Comparison of ENCODE assay signal across 8 cellular contexts in the genomic region with DNA sequence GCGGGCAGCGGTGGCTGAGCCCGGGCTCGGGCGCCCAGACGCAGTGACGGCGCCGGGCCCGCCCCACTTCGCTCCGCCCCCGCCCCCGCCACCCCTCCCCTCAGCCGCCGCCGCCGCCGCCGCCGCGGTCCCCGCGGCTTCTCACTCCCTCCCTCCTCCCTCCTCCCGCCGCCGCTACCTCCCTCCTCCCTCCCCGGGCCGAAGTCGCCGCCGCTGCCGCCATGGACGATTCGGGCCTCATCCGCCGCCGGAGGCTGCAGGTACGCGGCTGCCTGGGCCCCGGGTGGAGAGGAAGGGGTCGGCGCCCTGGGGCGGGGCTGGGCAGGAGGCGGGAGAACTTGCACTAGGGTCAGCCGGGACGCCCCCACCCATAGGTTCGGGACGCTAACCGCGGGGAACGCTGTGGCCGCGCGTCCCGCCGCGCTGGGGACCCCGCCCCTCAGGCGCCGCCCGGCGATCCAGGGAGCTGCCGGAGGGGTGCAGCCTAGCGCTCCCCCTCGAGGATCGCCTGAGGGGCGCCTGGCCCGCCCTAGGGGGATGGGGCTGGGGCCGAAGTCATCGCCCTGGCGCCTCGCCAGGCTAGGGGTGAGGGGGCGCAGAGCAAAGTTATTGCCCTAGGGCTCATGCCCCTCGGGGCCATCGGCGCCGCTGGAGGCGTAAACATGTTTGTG. TPM values are rescaled to one million over a fixed set of nuclear protein-coding genes. Genes with fewer than 3 reads are reported as not detected.
DNase-seq lines count a peak whose midpoint lies in the region; ATAC-seq, FAIRE-seq and TF ChIP-seq lines count a peak whose summit lies in the region.

No MANE protein-coding gene starts in this region.

- TF ChIP-seq CTCF in Panc1 (IDR thresholded peaks at IDR 0.05) (peak; percentile 10; the same call in 1 of the 2 replicates), brain (conservative IDR thresholded peaks at IDR 0.05) (no peak), HepG2 (CRISPR knock-in tag; IDR thresholded peaks at IDR 0.05) (peak; percentile 20; the same call in 1 of the 2 replicates), CD14-positive monocyte (IDR thresholded peaks at IDR 0.05) (no peak)

- 0 out of 2 replicates have a peak overlapping the region, but pooled peaks have one; percentile 36 for H3K9ac ChIP-seq in HepG2 (ENCODE audit: insufficient read depth, low read depth, low read length)

- peaks cover 49% of the 10 kb centered on the region for H3K4me1 Mint-ChIP-seq in brain
- peaks cover 20% of the 10 kb centered on the region for H3K4me1 Mint-ChIP-seq in CD14-positive monocyte

- ATAC-seq in Panc1 (peak; percentile 46), HepG2 (no peak), HG03139 (IDR thresholded peaks at IDR 0.05; ENCODE audit: unreplicated experiment) (no peak)

- in situ Hi-C loops in Panc1 (cut with HindIII; ENCODE audit: low pct_unique_long_range_greater_than_20kb, low sequenced_read_pairs) = no loop called here
- in situ Hi-C loops in HepG2 (cut with HindIII; ENCODE audit: extremely low pct_ligation_motif_present, low pct_unique_long_range_greater_than_20kb) = no loop called here

- H4K20me1 ChIP-seq in HepG2 (ENCODE audit: insufficient read depth, low read length) = no peaks in the 10 kb centered on the region

- H3K4me2 ChIP-seq in HepG2 (ENCODE audit: low read depth, low read length) = peak overlapping the region; percentile 65

- no peaks in the 10 kb centered on the region for H3K79me2 ChIP-seq in HepG2 (ENCODE audit: insufficient read depth, low read length)

- peak; percentile 42 for DNase-seq in activated naive CD4-positive, alpha-beta T cell treated with Interleukin-2 at 50 U/mL for 16 hours
- DNase-seq in activated naive CD4-positive, alpha-beta T cell (lab: John Stamatoyannopoulos, UW) = no peak
- no peak for DNase-seq in Panc1 (ENCODE audit: low read depth, low spot score)
- DNase-seq in HepG2 (ENCODE audit: low spot score) = no peak
- no peak for DNase-seq in CD14-positive monocyte (ENCODE audit: low spot score)

- peak overlapping the region in 4 of 5 experiments; percentile 80 to 86 (median 82) for H3K4me3 Mint-ChIP-seq in brain
- peak overlapping the region in 1 of 2 donors; percentile 39 for H3K4me3 Mint-ChIP-seq in CD14-positive monocyte

- no peak overlapping the region for H2AFZ ChIP-seq in HepG2 (ENCODE audit: low read length)

- no peak for FAIRE-seq in HepG2 (lab: Jason Lieb, UNC)

- intact Hi-C loops in Panc1 (cut with micrococcal nuclease; ENCODE audit: unreplicated experiment) = no loop called here
- intact Hi-C loops in HepG2 (cut with micrococcal nuclease; ENCODE audit: unreplicated experiment) = no loop called here
- intact Hi-C loops in CD14-positive monocyte (cut with micrococcal nuclease) = no loop called here

- POLR2A ChIA-PET in Panc1 (lab: Charles Lee) = no interaction called here
- POLR2A ChIA-PET in HepG2 (lab: Yijun Ruan, JAX) = no interaction called here

- H3K27ac ChIP-seq in Panc1 (ENCODE audit: low read length) = no peak overlapping the region
- H3K27ac ChIP-seq in HepG2 (ENCODE audit: extremely low read length, insufficient read depth, low read length) = no peak overlapping the region
- no peak overlapping the region for H3K27ac ChIP-seq in urinary bladder (ENCODE audit: low read depth)

- H3K27me3 Mint-ChIP-seq in brain (peaks cover 82% of the 10 kb centered on the region), CD14-positive monocyte (ENCODE audit: low read depth in 3 of 3) (peaks cover 77 to 92% (median 82%) of the 10 kb centered on the region in 3 donors)

- H3K36me3 ChIP-seq in Panc1 (ENCODE audit: control insufficient read depth, insufficient read depth, low read length) (no peaks in the 10 kb centered on the region; the same call in 1 of the 2 replicates), HepG2 (replicated peaks in 1 of 2; ENCODE audit: control insufficient read depth in 1 of 2, insufficient read depth in 2 of 2, low read length in 2 of 2) (no peaks in the 10 kb centered on the region), urinary bladder (ENCODE audit: insufficient read depth) (no peaks in the 10 kb centered on the region)

- under 1% methylated on average over 19 of the region's 79 CpGs for WGBS in HepG2 (ENCODE audit: low lambda C conversion rate)
- 1% methylated on average over 77 of the region's 79 CpGs for WGBS in urinary bladder

- BruUV-seq in Panc1 (replicated peaks; lab: Mats Ljungman, UMichigan) (no TSS peak), HepG2 (replicated peaks; lab: Mats Ljungman, UMichigan) (no TSS peak)

- no peak for TF ChIP-seq EP300 in HepG2 (IDR thresholded peaks at IDR 0.05; ENCODE audit: low read depth in 2 of 2, low read length in 2 of 2)
- no peak for TF ChIP-seq EP300 in HepG2 (CRISPR knock-in tag; IDR thresholded peaks at IDR 0.05; ENCODE audit: borderline replicate concordance)

- H3K36me3 Mint-ChIP-seq in brain = no peaks in the 10 kb centered on the region
- H3K36me3 Mint-ChIP-seq in CD14-positive monocyte = peaks cover 8 to 15% of the 10 kb centered on the region in 2 donors

- TF ChIP-seq POLR2A in HepG2 (IDR thresholded peaks at IDR 0.05; ENCODE audit: insufficient read depth in 1 of 2, low read depth in 2 of 2, low read length in 2 of 2) = no peak

- H3K9me3 Mint-ChIP-seq in brain (peaks cover 0 to 22% (median 3%) of the 10 kb centered on the region in 5 experiments), CD14-positive monocyte (peaks cover 1 to 36% (median 26%) of the 10 kb centered on the region in 7 donors)

- H3K27ac Mint-ChIP-seq in brain (no peak overlapping the region), CD14-positive monocyte (no peak overlapping the region)

- no peaks in the 10 kb centered on the region; the same call in 1 of the 2 replicates for H3K27me3 ChIP-seq in Panc1 (ENCODE audit: control insufficient read depth, insufficient read depth, low read length)
- H3K27me3 ChIP-seq in HepG2 (ENCODE audit: control insufficient read depth in 1 of 2, insufficient read depth in 2 of 2, low read length in 2 of 2) = peaks cover 0 to 30% of the 10 kb centered on the region in 2 experiments; a peak in 2 of 5 replicates

- H3K9me3 ChIP-seq in Panc1 (ENCODE audit: control insufficient read depth, insufficient read depth, low read depth, low read length) = no peaks in the 10 kb centered on the region
- no peaks in the 10 kb centered on the region for H3K9me3 ChIP-seq in HepG2 (ENCODE audit: low read length)

- TF ChIP-seq RAD21 in HepG2 (CRISPR knock-in tag; IDR thresholded peaks at IDR 0.05) = no peak

- H3K4me3 ChIP-seq in Panc1 (ENCODE audit: low read depth in 2 of 2, low read length in 2 of 2) (peak overlapping the region; percentile 47 to 57), HepG2 (replicated peaks in 1 of 3; ENCODE audit: insufficient read depth in 1 of 3, low read depth in 2 of 3, low read length in 3 of 3) (peak overlapping the region; percentile 46 to 79 (median 67); a peak in 5 of 6 replicates), urinary bladder (ENCODE audit: low read depth, low read length) (peak overlapping the region; percentile 37)

- CTCF ChIA-PET in Panc1 (lab: Charles Lee) (no interaction called here), HepG2 (lab: Yijun Ruan, JAX; ENCODE audit: low intra/inter-chr PET ratio, low total read pairs) (no interaction called here)

- H3K4me1 ChIP-seq in Panc1 (ENCODE audit: control insufficient read depth, insufficient read depth, low read length) (peaks cover 4% of the 10 kb centered on the region), HepG2 (ENCODE audit: insufficient read depth, low read length) (peaks cover 55% of the 10 kb centered on the region), urinary bladder (ENCODE audit: insufficient read depth) (no peaks in the 10 kb centered on the region)

RNA-seq across cellular contexts. Expression of a gene that starts 0.5 kb away (rescaled TPM):
- 2.4 TPM for total RNA-seq in Panc1 (2021; ENCODE audit: unreplicated experiment)
- 2.0 TPM for polyA plus RNA-seq in Panc1 (2012; ENCODE audit: insufficient read length)
- 20.0 TPM for polyA plus RNA-seq in brain (ENCODE audit: insufficient read depth, low read depth, low replicate concordance)
- total RNA-seq in HepG2 (2016; rRNA removed; fragmentation: Illumina TruSeq; extraction: Trizol) = 0.27 TPM in 1 of 2 replicates, not detected in the other
- total RNA-seq in HepG2 (2016; cell fraction: cytosol; rRNA removed; fragmentation: Illumina TruSeq; extraction: Trizol; ENCODE audit: low read depth) = not detected in 2 replicates
- 0.17 TPM in 1 of 2 replicates, not detected in the other for total RNA-seq in HepG2 (2016; cell fraction: insoluble cytoplasmic fraction; rRNA removed; fragmentation: Illumina TruSeq; extraction: Trizol)
- total RNA-seq in HepG2 (2016; cell fraction: membrane; rRNA removed; fragmentation: Illumina TruSeq; extraction: Trizol) = not detected in 2 replicates
- total RNA-seq in HepG2 (2016; cell fraction: nucleus; rRNA removed; fragmentation: Illumina TruSeq; extraction: Trizol) = not detected in 2 replicates
- polyA plus RNA-seq in HepG2 (2011; rRNA removed) = 0.35 and 0.48 TPM in 2 replicates
- polyA plus RNA-seq in HepG2 (2011; cell fraction: cytosol; rRNA removed) = 0.52 and 0.71 TPM in 2 replicates
- 0.57 and 0.59 TPM in 2 replicates for polyA plus RNA-seq in HepG2 (2011; cell fraction: nucleus; rRNA removed)
- polyA plus RNA-seq in HepG2 (2012) = 1.1 and 1.8 TPM in 2 replicates
- polyA plus RNA-seq in HepG2 (2016; cell fraction: cytosol; fragmentation: Illumina TruSeq; extraction: Trizol; ENCODE audit: low read depth) = 0.18 TPM in 1 of 2 replicates, not detected in the other
- polyA plus RNA-seq in HepG2 (2016; cell fraction: insoluble cytoplasmic fraction; fragmentation: Illumina TruSeq; extraction: Trizol; ENCODE audit: low read depth) = not detected in 2 replicates
- 0.15 TPM in 1 of 2 replicates, not detected in the other for polyA plus RNA-seq in HepG2 (2016; cell fraction: membrane; fragmentation: Illumina TruSeq; extraction: Trizol; ENCODE audit: low read depth)
- 0.49 TPM in 1 of 2 replicates, not detected in the other for polyA plus RNA-seq in HepG2 (2016; cell fraction: nucleus; fragmentation: Illumina TruSeq; extraction: Trizol; ENCODE audit: insufficient read depth, low read depth)
- polyA minus RNA-seq in HepG2 (2011; rRNA and poly(A)+ RNA removed; ENCODE audit: low replicate concordance) = 0.12 and 0.44 TPM in 2 replicates
- not detected in 2 replicates for polyA minus RNA-seq in HepG2 (2011; cell fraction: cytosol; rRNA and poly(A)+ RNA removed)
- polyA minus RNA-seq in HepG2 (2011; cell fraction: nucleus; rRNA and poly(A)+ RNA removed) = not detected in 2 replicates
- total RNA-seq in urinary bladder = not detected
- polyA plus RNA-seq in urinary bladder = 0.65 TPM
- not detected for polyA plus RNA-seq in CD14-positive monocyte

RNA-seq across cellular contexts. Expression of a gene that starts 4.4 kb away (rescaled TPM):
- 3.1 TPM for total RNA-seq in Panc1 (2021; ENCODE audit: unreplicated experiment)
- 7.5 TPM for polyA plus RNA-seq in Panc1 (2012; ENCODE audit: insufficient read length)
- polyA plus RNA-seq in brain (ENCODE audit: insufficient read depth, low read depth, low replicate concordance) = 33.7 TPM
- total RNA-seq in HepG2 (2016; rRNA removed; fragmentation: Illumina TruSeq; extraction: Trizol) = 0.27 and 0.73 TPM in 2 replicates
- 1.2 and 1.3 TPM in 2 replicates for total RNA-seq in HepG2 (2016; cell fraction: cytosol; rRNA removed; fragmentation: Illumina TruSeq; extraction: Trizol; ENCODE audit: low read depth)
- 1.1 and 1.5 TPM in 2 replicates for total RNA-seq in HepG2 (2016; cell fraction: insoluble cytoplasmic fraction; rRNA removed; fragmentation: Illumina TruSeq; extraction: Trizol)
- 1.4 and 1.8 TPM in 2 replicates for total RNA-seq in HepG2 (2016; cell fraction: membrane; rRNA removed; fragmentation: Illumina TruSeq; extraction: Trizol)
- 1.3 and 1.9 TPM in 2 replicates for total RNA-seq in HepG2 (2016; cell fraction: nucleus; rRNA removed; fragmentation: Illumina TruSeq; extraction: Trizol)
- polyA plus RNA-seq in HepG2 (2011; rRNA removed) = 4.7 and 5.6 TPM in 2 replicates
- 2.8 and 3.5 TPM in 2 replicates for polyA plus RNA-seq in HepG2 (2011; cell fraction: cytosol; rRNA removed)
- polyA plus RNA-seq in HepG2 (2011; cell fraction: nucleus; rRNA removed) = 27.4 and 28.9 TPM in 2 replicates
- polyA plus RNA-seq in HepG2 (2012) = 4.1 and 5.1 TPM in 2 replicates
- polyA plus RNA-seq in HepG2 (2016; cell fraction: cytosol; fragmentation: Illumina TruSeq; extraction: Trizol; ENCODE audit: low read depth) = 3.5 and 3.6 TPM in 2 replicates
- 1.2 and 1.3 TPM in 2 replicates for polyA plus RNA-seq in HepG2 (2016; cell fraction: insoluble cytoplasmic fraction; fragmentation: Illumina TruSeq; extraction: Trizol; ENCODE audit: low read depth)
- polyA plus RNA-seq in HepG2 (2016; cell fraction: membrane; fragmentation: Illumina TruSeq; extraction: Trizol; ENCODE audit: low read depth) = 3.2 and 3.3 TPM in 2 replicates
- polyA plus RNA-seq in HepG2 (2016; cell fraction: nucleus; fragmentation: Illumina TruSeq; extraction: Trizol; ENCODE audit: insufficient read depth, low read depth) = 3.9 and 5.3 TPM in 2 replicates
- 2.4 and 8.0 TPM in 2 replicates for polyA minus RNA-seq in HepG2 (2011; rRNA and poly(A)+ RNA removed; ENCODE audit: low replicate concordance)
- 1.8 and 2.2 TPM in 2 replicates for polyA minus RNA-seq in HepG2 (2011; cell fraction: cytosol; rRNA and poly(A)+ RNA removed)
- polyA minus RNA-seq in HepG2 (2011; cell fraction: nucleus; rRNA and poly(A)+ RNA removed) = 2.4 and 2.7 TPM in 2 replicates
- total RNA-seq in urinary bladder = 0.74 TPM
- 1.1 TPM for polyA plus RNA-seq in urinary bladder
- 1 to 10 TPM in 1 of 2 donors, under 1 TPM in 1; 0.28 to 3.6 TPM for polyA plus RNA-seq in CD14-positive monocyte

RNA-seq across cellular contexts. Expression of a gene that starts 27.5 kb away (rescaled TPM):
- 44.9 TPM for total RNA-seq in Panc1 (2021; ENCODE audit: unreplicated experiment)
- 67.1 TPM for polyA plus RNA-seq in Panc1 (2012; ENCODE audit: insufficient read length)
- 119 TPM for polyA plus RNA-seq in brain (ENCODE audit: insufficient read depth, low read depth, low replicate concordance)
- total RNA-seq in HepG2 (2016; rRNA removed; fragmentation: Illumina TruSeq; extraction: Trizol) = 35.8 and 44.0 TPM in 2 replicates
- 9.6 and 10.1 TPM in 2 replicates for total RNA-seq in HepG2 (2016; cell fraction: cytosol; rRNA removed; fragmentation: Illumina TruSeq; extraction: Trizol; ENCODE audit: low read depth)
- total RNA-seq in HepG2 (2016; cell fraction: insoluble cytoplasmic fraction; rRNA removed; fragmentation: Illumina TruSeq; extraction: Trizol) = 42.1 and 45.3 TPM in 2 replicates
- total RNA-seq in HepG2 (2016; cell fraction: membrane; rRNA removed; fragmentation: Illumina TruSeq; extraction: Trizol) = 6.9 and 12.1 TPM in 2 replicates
- 16.9 and 20.6 TPM in 2 replicates for total RNA-seq in HepG2 (2016; cell fraction: nucleus; rRNA removed; fragmentation: Illumina TruSeq; extraction: Trizol)
- polyA plus RNA-seq in HepG2 (2011; rRNA removed) = 18.4 and 25.1 TPM in 2 replicates
- 29.0 and 49.3 TPM in 2 replicates for polyA plus RNA-seq in HepG2 (2011; cell fraction: cytosol; rRNA removed)
- polyA plus RNA-seq in HepG2 (2011; cell fraction: nucleus; rRNA removed) = 16.5 and 17.7 TPM in 2 replicates
- 14.7 and 18.3 TPM in 2 replicates for polyA plus RNA-seq in HepG2 (2012)
- polyA plus RNA-seq in HepG2 (2016; cell fraction: cytosol; fragmentation: Illumina TruSeq; extraction: Trizol; ENCODE audit: low read depth) = 11.8 and 12.6 TPM in 2 replicates
- 51.0 and 52.7 TPM in 2 replicates for polyA plus RNA-seq in HepG2 (2016; cell fraction: insoluble cytoplasmic fraction; fragmentation: Illumina TruSeq; extraction: Trizol; ENCODE audit: low read depth)
- polyA plus RNA-seq in HepG2 (2016; cell fraction: membrane; fragmentation: Illumina TruSeq; extraction: Trizol; ENCODE audit: low read depth) = 9.0 and 9.3 TPM in 2 replicates
- polyA plus RNA-seq in HepG2 (2016; cell fraction: nucleus; fragmentation: Illumina TruSeq; extraction: Trizol; ENCODE audit: insufficient read depth, low read depth) = 31.7 and 33.2 TPM in 2 replicates
- polyA minus RNA-seq in HepG2 (2011; rRNA and poly(A)+ RNA removed; ENCODE audit: low replicate concordance) = 44.4 and 185 TPM in 2 replicates
- 18.6 and 30.1 TPM in 2 replicates for polyA minus RNA-seq in HepG2 (2011; cell fraction: cytosol; rRNA and poly(A)+ RNA removed)
- polyA minus RNA-seq in HepG2 (2011; cell fraction: nucleus; rRNA and poly(A)+ RNA removed) = 8.7 and 11.3 TPM in 2 replicates
- 9.5 TPM for total RNA-seq in urinary bladder
- 12.8 TPM for polyA plus RNA-seq in urinary bladder
- polyA plus RNA-seq in CD14-positive monocyte = 10 to 100 TPM; 15.2 to 21.5 TPM

RNA-seq across cellular contexts. Expression of a gene that starts 32.0 kb away (rescaled TPM):
- total RNA-seq in Panc1 (2021; ENCODE audit: unreplicated experiment) (24.8 TPM), HepG2 (2016; rRNA removed; fragmentation: Illumina TruSeq; extraction: Trizol) (14.9 and 23.5 TPM in 2 replicates), urinary bladder (not detected)
- polyA plus RNA-seq in Panc1 (2012; ENCODE audit: insufficient read length) = 8.8 TPM
- polyA plus RNA-seq in brain (ENCODE audit: insufficient read depth, low read depth, low replicate concordance) (48.0 TPM), HepG2 (2011; rRNA removed) (4.8 and 5.2 TPM in 2 replicates), urinary bladder (not detected), CD14-positive monocyte (1 to 10 TPM in 1 of 2 donors, not detected in 1; 4.0 TPM)
- total RNA-seq in HepG2 (2016; cell fraction: cytosol; rRNA removed; fragmentation: Illumina TruSeq; extraction: Trizol; ENCODE audit: low read depth) = not detected in 2 replicates
- total RNA-seq in HepG2 (2016; cell fraction: insoluble cytoplasmic fraction; rRNA removed; fragmentation: Illumina TruSeq; extraction: Trizol) = 11.9 and 20.6 TPM in 2 replicates
- 2.6 and 4.1 TPM in 2 replicates for total RNA-seq in HepG2 (2016; cell fraction: membrane; rRNA removed; fragmentation: Illumina TruSeq; extraction: Trizol)
- 1.9 and 3.1 TPM in 2 replicates for total RNA-seq in HepG2 (2016; cell fraction: nucleus; rRNA removed; fragmentation: Illumina TruSeq; extraction: Trizol)
- 1.3 TPM in 1 of 2 replicates, not detected in the other for polyA plus RNA-seq in HepG2 (2011; cell fraction: cytosol; rRNA removed)
- not detected in 2 replicates for polyA plus RNA-seq in HepG2 (2011; cell fraction: nucleus; rRNA removed)
- 2.7 and 6.2 TPM in 2 replicates for polyA plus RNA-seq in HepG2 (2012)
- 2.4 and 2.9 TPM in 2 replicates for polyA plus RNA-seq in HepG2 (2016; cell fraction: cytosol; fragmentation: Illumina TruSeq; extraction: Trizol; ENCODE audit: low read depth)
- 29.9 and 31.8 TPM in 2 replicates for polyA plus RNA-seq in HepG2 (2016; cell fraction: insoluble cytoplasmic fraction; fragmentation: Illumina TruSeq; extraction: Trizol; ENCODE audit: low read depth)
- polyA plus RNA-seq in HepG2 (2016; cell fraction: membrane; fragmentation: Illumina TruSeq; extraction: Trizol; ENCODE audit: low read depth) = 4.8 and 5.8 TPM in 2 replicates
- polyA plus RNA-seq in HepG2 (2016; cell fraction: nucleus; fragmentation: Illumina TruSeq; extraction: Trizol; ENCODE audit: insufficient read depth, low read depth) = 4.4 and 8.0 TPM in 2 replicates
- 1.1 and 55.0 TPM in 2 replicates for polyA minus RNA-seq in HepG2 (2011; rRNA and poly(A)+ RNA removed; ENCODE audit: low replicate concordance)
- not detected in 2 replicates for polyA minus RNA-seq in HepG2 (2011; cell fraction: cytosol; rRNA and poly(A)+ RNA removed)
- polyA minus RNA-seq in HepG2 (2011; cell fraction: nucleus; rRNA and poly(A)+ RNA removed) = not detected in 2 replicates

RNA-seq across cellular contexts. Expression of a gene that starts 32.3 kb away (rescaled TPM):
- 61.0 TPM for total RNA-seq in Panc1 (2021; ENCODE audit: unreplicated experiment)
- 149 TPM for polyA plus RNA-seq in Panc1 (2012; ENCODE audit: insufficient read length)
- 1,078 TPM for polyA plus RNA-seq in brain (ENCODE audit: insufficient read depth, low read depth, low replicate concordance)
- total RNA-seq in HepG2 (2016; rRNA removed; fragmentation: Illumina TruSeq; extraction: Trizol) = 381 and 425 TPM in 2 replicates
- total RNA-seq in HepG2 (2016; cell fraction: cytosol; rRNA removed; fragmentation: Illumina TruSeq; extraction: Trizol; ENCODE audit: low read depth) = 76.3 and 78.7 TPM in 2 replicates
- total RNA-seq in HepG2 (2016; cell fraction: insoluble cytoplasmic fraction; rRNA removed; fragmentation: Illumina TruSeq; extraction: Trizol) = 372 and 392 TPM in 2 replicates
- total RNA-seq in HepG2 (2016; cell fraction: membrane; rRNA removed; fragmentation: Illumina TruSeq; extraction: Trizol) = 80.0 and 92.1 TPM in 2 replicates
- 155 and 156 TPM in 2 replicates for total RNA-seq in HepG2 (2016; cell fraction: nucleus; rRNA removed; fragmentation: Illumina TruSeq; extraction: Trizol)
- 218 and 238 TPM in 2 replicates for polyA plus RNA-seq in HepG2 (2011; rRNA removed)
- polyA plus RNA-seq in HepG2 (2011; cell fraction: cytosol; rRNA removed) = 353 and 456 TPM in 2 replicates
- 218 and 223 TPM in 2 replicates for polyA plus RNA-seq in HepG2 (2011; cell fraction: nucleus; rRNA removed)
- 295 and 301 TPM in 2 replicates for polyA plus RNA-seq in HepG2 (2012)
- polyA plus RNA-seq in HepG2 (2016; cell fraction: cytosol; fragmentation: Illumina TruSeq; extraction: Trizol; ENCODE audit: low read depth) = 101 and 108 TPM in 2 replicates
- polyA plus RNA-seq in HepG2 (2016; cell fraction: insoluble cytoplasmic fraction; fragmentation: Illumina TruSeq; extraction: Trizol; ENCODE audit: low read depth) = 447 and 526 TPM in 2 replicates
- polyA plus RNA-seq in HepG2 (2016; cell fraction: membrane; fragmentation: Illumina TruSeq; extraction: Trizol; ENCODE audit: low read depth) = 92.7 and 94.2 TPM in 2 replicates
- 277 and 282 TPM in 2 replicates for polyA plus RNA-seq in HepG2 (2016; cell fraction: nucleus; fragmentation: Illumina TruSeq; extraction: Trizol; ENCODE audit: insufficient read depth, low read depth)
- polyA minus RNA-seq in HepG2 (2011; rRNA and poly(A)+ RNA removed; ENCODE audit: low replicate concordance) = 319 and 512 TPM in 2 replicates
- polyA minus RNA-seq in HepG2 (2011; cell fraction: cytosol; rRNA and poly(A)+ RNA removed) = 147 and 189 TPM in 2 replicates
- 44.4 and 48.2 TPM in 2 replicates for polyA minus RNA-seq in HepG2 (2011; cell fraction: nucleus; rRNA and poly(A)+ RNA removed)
- 74.2 TPM for total RNA-seq in urinary bladder
- 245 TPM for polyA plus RNA-seq in urinary bladder
- polyA plus RNA-seq in CD14-positive monocyte = 10 to 100 TPM; 46.7 to 71.5 TPM

Comparison
In these comparisons a context has a peak if more than half of its experiments do, and no peak if none do; other contexts are left out.
1. CTCF ChIP-seq: peak in Panc1 (single experiment) and HepG2 (single experiment); none in brain (0 of 2) and CD14-positive monocyte (single experiment).
2. Peak in every context shown above with its lines, with median percentiles within 50 percentile points of each other: H3K4me3 ChIP-seq.